In genomic region chr9:134684941-134685340, GRCh38 we compare ENCODE assay signal across 3 cellular contexts. TPM values are rescaled to one million over a fixed set of nuclear protein-coding genes. Genes with fewer than 3 reads are reported as not detected.
"Had no signal": no experiment of that assay in that cellular context is flagged by ENCODE, and none has a peak within 500 bp of the region (broad histone marks: within the 10 kb centered on the region; RNA-seq: fewer than 3 reads in every experiment).

No MANE protein-coding gene starts in this region.

RNA-seq across cellular contexts. Expression of gene COL5A1, which starts 43.3 kb away (rescaled TPM):
- total RNA-seq: activated CD4-positive, alpha-beta T cell treated with anti-CD3 and anti-CD28 coated beads, Interleukin-2, amount 10 ng/mL, durations not matched to agents 24 days and 14 days; activated CD8-positive, alpha-beta memory T cell treated with anti-CD3 and anti-CD28 coated beads for 36 hours; activated T-helper 1 cell treated with anti-CD3 and anti-CD28 coated beads, Interleukin-12 subunit alpha, Interleukin-12 subunit beta, Interleukin-2, Interleukin-4 antibody, amounts not matched to agents 30 ng/mL and 10 ng/mL and 1 ng/mL, durations not matched to agents 14 hours and 24 hours and 36 hours had no signal
